15 cellular contexts compared by ENCODE assay signal in genomic region chr5:139062910-139063663, GRCh38.
"Had no signal": no experiment of that assay in that cellular context is flagged by ENCODE, and none has a peak within 500 bp of the region (broad histone marks: within the 10 kb centered on the region; RNA-seq: fewer than 3 reads in every experiment).

No MANE protein-coding gene starts in this region.

- H3K4me1 ChIP-seq: foreskin keratinocyte had no signal

- H3K36me3 ChIP-seq: transverse colon had no signal

- H3K27me3 ChIP-seq: foreskin keratinocyte, transverse colon had no signal

- H3K4me3 ChIP-seq: lung, transverse colon had no signal

- ATAC-seq: activated CD8-positive, alpha-beta T cell treated with anti-CD3 and anti-CD28 coated beads for 36 hours; foreskin keratinocyte; left cardiac atrium; naive thymus-derived CD4-positive, alpha-beta T cell; right cardiac atrium; stimulated activated memory B cell treated with anti-CD40 and anti-IgM and Interleukin-4, amounts not matched to agents 10 μg/mL and 1 μg/mL and 100 μg/mL, for 72 hours had no signal

- H3K9me3 ChIP-seq: transverse colon had no signal

- DNase-seq: activated CD4-positive, alpha-beta T cell treated with anti-CD3 and anti-CD28 coated beads for 4 hours; activated CD8-positive, alpha-beta T cell treated with anti-CD3 and anti-CD28 coated beads for 36 hours; activated naive CD4-positive, alpha-beta T cell treated with anti-CD3 and anti-CD28 coated beads for 36 hours; cerebellar nuclear complex; foreskin keratinocyte; head of caudate nucleus; left cardiac atrium; midbrain; naive thymus-derived CD4-positive, alpha-beta T cell; occipital lobe; right cardiac atrium; T-helper 9 cell; transverse colon had no signal

- H3K27ac ChIP-seq: foreskin keratinocyte, transverse colon had no signal
